In the genomic region with DNA sequence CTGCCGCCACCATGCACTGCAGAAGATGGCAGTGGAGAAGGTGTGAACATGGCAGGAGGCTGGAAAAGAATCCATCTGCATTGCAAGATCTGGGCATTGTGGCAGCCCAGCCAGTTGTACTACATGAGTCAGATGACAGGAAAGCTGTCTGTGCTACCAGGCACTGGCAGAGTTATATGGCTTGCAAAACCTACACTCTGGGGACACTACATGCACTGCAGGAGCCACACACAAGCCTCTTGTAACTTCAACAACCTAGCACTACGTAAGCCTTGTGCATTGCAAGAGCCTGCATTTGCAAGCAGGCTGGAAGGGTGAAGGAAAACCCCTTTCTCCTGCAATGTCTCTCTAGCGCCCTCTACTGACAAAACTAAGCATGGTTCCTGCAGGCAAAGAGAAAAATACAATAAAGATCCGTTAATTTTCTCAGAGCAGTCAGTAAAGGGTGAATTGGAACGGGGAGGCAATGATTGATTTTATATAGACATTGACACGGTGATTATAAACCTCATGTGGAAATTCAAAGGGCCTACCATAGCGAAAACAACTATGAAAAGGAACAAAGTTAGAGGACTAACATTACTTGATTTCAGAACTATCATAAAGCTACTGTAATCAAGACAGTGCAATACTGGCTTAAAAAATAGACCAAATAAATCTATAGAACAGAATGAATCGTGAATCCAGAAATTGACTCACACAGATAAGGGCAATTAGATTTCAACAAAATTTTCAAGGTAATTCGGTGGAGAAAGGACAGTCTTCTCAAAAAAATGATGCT, we compare ENCODE assay signal across 1 cellular context.
TF ChIP-seq lines count a peak whose summit lies in the region.

No MANE protein-coding gene starts in this region.

TF ChIP-seq in H1, 55 proteins besides CTCF, POLR2A, EP300 and RAD21 (continued from another document):
- TF ChIP-seq, protein P1, sequence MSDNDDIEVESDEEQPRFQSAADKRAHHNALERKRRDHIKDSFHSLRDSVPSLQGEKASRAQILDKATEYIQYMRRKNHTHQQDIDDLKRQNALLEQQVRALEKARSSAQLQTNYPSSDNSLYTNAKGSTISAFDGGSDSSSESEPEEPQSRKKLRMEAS (IDR thresholded peaks at IDR 0.05): peak; percentile 45; the same call in 1 of the 2 replicates
- TF ChIP-seq KDM4A (IDR thresholded peaks at IDR 0.05; ENCODE audit: low read depth, low read length, severe bottlenecking) (no peak), TCF12 (IDR thresholded peaks at IDR 0.05; ENCODE audit: low read depth, low read length) (no peak), TAF7 (optimal IDR thresholded peaks at IDR 0.05; ENCODE audit: borderline replicate concordance, low read depth, low read length) (no peak), RBBP5 (IDR thresholded peaks at IDR 0.05; ENCODE audit: borderline replicate concordance, low read depth, low read length) (no peak)
